ENCODE assay signal across 8 cellular contexts in the genomic region with DNA sequence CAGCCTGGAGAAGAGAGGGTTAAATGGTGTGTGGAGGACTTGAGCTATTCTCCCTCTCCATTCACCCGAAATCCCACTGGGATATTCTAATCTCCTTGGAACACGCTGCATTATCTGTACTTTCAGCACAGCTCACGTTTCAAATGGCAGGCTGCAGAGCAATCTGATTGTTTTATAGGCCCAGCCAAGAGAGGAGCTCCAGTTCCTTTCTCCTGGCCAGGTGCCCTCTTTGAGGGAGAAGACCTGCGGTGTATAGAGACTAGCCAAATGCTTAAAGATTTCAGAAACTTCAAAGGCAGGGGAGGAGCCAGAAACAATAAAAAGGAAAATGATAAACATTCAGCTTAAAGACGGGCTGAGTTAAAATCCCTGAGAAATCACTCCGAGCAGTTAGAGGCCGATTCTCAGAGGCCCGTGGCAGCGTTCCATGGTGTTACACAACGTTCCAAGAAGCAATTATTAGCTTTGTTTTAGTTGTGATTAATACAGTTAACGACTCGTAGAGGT.
A peak's percentile ranks its signal among the peaks of the same experiment; 100 is the strongest.
DNase-seq lines count a peak whose midpoint lies in the region; TF ChIP-seq lines count a peak whose summit lies in the region.
"Had no signal": no experiment of that assay in that cellular context is flagged by ENCODE, and none has a peak within 500 bp of the region (broad histone marks: within the 10 kb centered on the region; RNA-seq: fewer than 3 reads in every experiment).

No MANE protein-coding gene starts in this region.

- no peaks in the 10 kb centered on the region for H3K79me1 ChIP-seq in mesendoderm (ENCODE audit: low read length)

- H3K79me2 ChIP-seq in mesendoderm (ENCODE audit: control insufficient read depth, insufficient read depth, low read length) = no peaks in the 10 kb centered on the region

- H2BK15ac ChIP-seq in mesendoderm (replicated peaks; ENCODE audit: low read depth) = no peak overlapping the region

- no peak overlapping the region for H3K23ac ChIP-seq in mesendoderm (ENCODE audit: low read length)

- DNase-seq in NCI-H187 treated with DMSO at 0.1 percent for 48 hours (lab: John Stamatoyannopoulos, UW) (peak; percentile 33), colonic mucosa (peak; percentile 81), mesendoderm (peak; percentile 45), vagina (ENCODE audit: extremely low spot score in 2 of 2) (peak in 1 of 2 donors; percentile 89), cortex of kidney (lab: John Stamatoyannopoulos, UW) (no peak), spleen (no peak), SW480 (ENCODE audit: low spot score) (no peak)

- no peaks in the 10 kb centered on the region for H3K27me3 ChIP-seq in colonic mucosa
- no peaks in the 10 kb centered on the region for H3K27me3 ChIP-seq in mesendoderm (ENCODE audit: insufficient read depth, low read length, poor library complexity)
- no peaks in the 10 kb centered on the region for H3K27me3 ChIP-seq in vagina
- no peaks in the 10 kb centered on the region for H3K27me3 ChIP-seq in spleen (replicated peaks in 1 of 7)

- H2AK5ac ChIP-seq in mesendoderm (ENCODE audit: low read length) = no peak overlapping the region

- H3K9me3 ChIP-seq in colonic mucosa (no peaks in the 10 kb centered on the region), vagina (no peaks in the 10 kb centered on the region), spleen (no peaks in the 10 kb centered on the region)

- no peak overlapping the region for H2BK120ac ChIP-seq in mesendoderm (ENCODE audit: low read depth, low read length)

- H3K4me1 ChIP-seq in colonic mucosa = peaks cover 10% of the 10 kb centered on the region
- peaks cover 9% of the 10 kb centered on the region for H3K4me1 ChIP-seq in mesendoderm (ENCODE audit: control insufficient read depth, low read depth, low read length)
- H3K4me1 ChIP-seq in vagina = peaks cover 69% of the 10 kb centered on the region
- H3K4me1 ChIP-seq in spleen = peaks cover 0 to 19% (median 8%) of the 10 kb centered on the region in 6 donors

- H4K5ac ChIP-seq in mesendoderm (ENCODE audit: low read length) = no peak overlapping the region

- no peak overlapping the region for H4K8ac ChIP-seq in mesendoderm (ENCODE audit: low read depth, low read length)

- H3K4ac ChIP-seq in mesendoderm (ENCODE audit: low read depth, low read length) = no peak overlapping the region

- TF ChIP-seq POLR2A in vagina (IDR thresholded peaks at IDR 0.05) (no peak), spleen (IDR thresholded peaks at IDR 0.05) (no peak)

- intact Hi-C loops in colonic mucosa (cut with DNase I) (no loop called here), vagina (cut with DNase I) (no loop called here), spleen (cut with DNase I; ENCODE audit: low total_unique reads) (no loop called here)

- peak overlapping the region; percentile 24 for H2BK5ac ChIP-seq in mesendoderm (ENCODE audit: low read length)

- H3K4me3 ChIP-seq in colonic mucosa = no peak overlapping the region
- no peak overlapping the region for H3K4me3 ChIP-seq in mesendoderm (ENCODE audit: low read length)
- H3K4me3 ChIP-seq in vagina = no peak overlapping the region
- no peak overlapping the region for H3K4me3 ChIP-seq in spleen

- peak overlapping the region in 1 of 2 donors; percentile 62 for H3K9ac ChIP-seq in colonic mucosa (ENCODE audit: low read depth in 2 of 2, low read length in 2 of 2)
- H3K9ac ChIP-seq in mesendoderm (ENCODE audit: low read length) = no peak overlapping the region
- H3K9ac ChIP-seq: KMS-11 had no signal

- WGBS in mesendoderm (ENCODE audit: extremely low coverage, insufficient coverage, low lambda C conversion rate) = no CpG with 5 or more reads among the region's 12 CpGs
- 55 to 78% (median 73%) methylated on average over 12 of the region's 12 CpGs for whole genome bisulfite sequencing in spleen, 5 donors

- no peak overlapping the region for H3K4me2 ChIP-seq in mesendoderm (ENCODE audit: low read length)
- H3K4me2 ChIP-seq: KMS-11 had no signal

- H3K36me3 ChIP-seq in colonic mucosa = no peaks in the 10 kb centered on the region
- H3K36me3 ChIP-seq in mesendoderm (ENCODE audit: control insufficient read depth, insufficient read depth, low read length) = no peaks in the 10 kb centered on the region
- no peaks in the 10 kb centered on the region for H3K36me3 ChIP-seq in vagina
- no peaks in the 10 kb centered on the region for H3K36me3 ChIP-seq in spleen

- TF ChIP-seq CTCF in colonic mucosa (IDR thresholded peaks at IDR 0.05) (no peak), vagina (IDR thresholded peaks at IDR 0.05) (no peak), spleen (IDR thresholded peaks at IDR 0.05 in 8 of 11, conservative IDR thresholded peaks at IDR 0.05 in 3 of 11) (no peak)

- H3K18ac ChIP-seq in mesendoderm (ENCODE audit: low read length) = no peak overlapping the region

- H3K27ac ChIP-seq in colonic mucosa = no peak overlapping the region
- no peak overlapping the region for H3K27ac ChIP-seq in mesendoderm (ENCODE audit: low read depth, low read length)
- peak overlapping the region; percentile 42 for H3K27ac ChIP-seq in vagina
- no peak overlapping the region for H3K27ac ChIP-seq in spleen
- H3K27ac ChIP-seq: KMS-11 had no signal

- H3K56ac ChIP-seq in mesendoderm (ENCODE audit: low read length) = no peak overlapping the region

Comparison
In these comparisons a context has a peak if more than half of its experiments do, and no peak if none do; other contexts are left out.
1. DNase-seq: peak in NCI-H187 treated with DMSO at 0.1 percent for 48 hours (single experiment), colonic mucosa (single experiment) and mesendoderm (single experiment); none in cortex of kidney (single experiment), spleen (single experiment) and SW480 (single experiment).